ENCODE assay signal across 1 cellular context in the genomic region with DNA sequence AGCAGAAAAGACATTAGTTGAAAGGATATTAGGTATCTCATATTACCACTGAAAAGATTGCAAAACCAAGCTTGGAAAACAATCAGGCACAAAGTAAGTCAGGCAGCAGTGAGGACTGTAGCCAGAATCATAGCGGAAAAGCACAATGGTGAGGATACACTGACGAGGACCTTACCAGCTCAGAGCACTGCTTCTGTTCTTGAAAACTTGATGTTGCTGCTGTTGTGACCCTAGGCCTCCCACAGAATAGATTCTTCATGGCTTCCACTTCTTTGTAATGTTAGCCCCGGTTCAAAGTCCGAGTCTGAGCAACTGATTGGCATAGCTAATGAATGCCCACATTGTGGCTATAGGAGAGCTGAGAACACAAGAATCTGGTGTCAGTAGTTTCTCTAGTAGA.
TF ChIP-seq lines count a peak whose summit lies in the region.

No MANE protein-coding gene starts in this region.

TF ChIP-seq in HepG2, 621 proteins besides CTCF, POLR2A, EP300 and RAD21 (continues in another document):
- TF ChIP-seq RARA (CRISPR knock-in tag; IDR thresholded peaks at IDR 0.05) (peak; percentile 43), SIX1 (CRISPR knock-in tag; IDR thresholded peaks at IDR 0.05; ENCODE audit: borderline replicate concordance) (peak; percentile 66; the same call in 1 of the 2 replicates), POLR2G (IDR thresholded peaks at IDR 0.05; ENCODE audit: low read depth, low read length) (peak; percentile 55), HNF4A (CRISPR knock-in tag; IDR thresholded peaks at IDR 0.05) (peak; percentile 91), NFKB2 (CRISPR knock-in tag; IDR thresholded peaks at IDR 0.05; ENCODE audit: borderline replicate concordance) (no peak), ZNF510 (CRISPR knock-in tag; IDR thresholded peaks at IDR 0.05; ENCODE audit: low read depth) (no peak), ZNF331 (CRISPR knock-in tag; IDR thresholded peaks at IDR 0.05) (0 out of 2 replicates have a peak, but pooled peaks have one; percentile 20), ZNF263 (CRISPR knock-in tag; IDR thresholded peaks at IDR 0.05) (0 out of 2 replicates have a peak, but pooled peaks have one; percentile 25), SOX6 (IDR thresholded peaks at IDR 0.05) (no peak), SOX6 (CRISPR knock-in tag; IDR thresholded peaks at IDR 0.05) (peak; percentile 72), ZBTB34 (CRISPR knock-in tag; IDR thresholded peaks at IDR 0.05) (0 out of 2 replicates have a peak, but pooled peaks have one; percentile 29), EHMT2 (IDR thresholded peaks at IDR 0.05; ENCODE audit: borderline replicate concordance, low read depth, low read length) (peak; percentile 80; the same call in 1 of the 2 replicates), HES4 (CRISPR knock-in tag; IDR thresholded peaks at IDR 0.05; ENCODE audit: borderline replicate concordance) (no peak), MIXL1 (CRISPR knock-in tag; IDR thresholded peaks at IDR 0.05) (peak; percentile 40; the same call in 1 of the 2 replicates), NKX3-1 (CRISPR knock-in tag; IDR thresholded peaks at IDR 0.05) (no peak), SP1 (IDR thresholded peaks at IDR 0.05) (no peak), SP1 (CRISPR knock-in tag; IDR thresholded peaks at IDR 0.05) (no peak), SAP130 (CRISPR knock-in tag; IDR thresholded peaks at IDR 0.05; ENCODE audit: low read depth) (peak; percentile 47), SMAD9 (CRISPR knock-in tag; IDR thresholded peaks at IDR 0.05) (no peak), CEBPB (IDR thresholded peaks at IDR 0.05; ENCODE audit: borderline replicate concordance, low read depth, low read length) (peak; percentile 38; the same call in 1 of the 2 replicates), ZNF644 (CRISPR knock-in tag; IDR thresholded peaks at IDR 0.05; ENCODE audit: low read depth) (peak; percentile 90), CBX2 (IDR thresholded peaks at IDR 0.05; ENCODE audit: low read depth, low read length) (no peak), CBX2 (CRISPR knock-in tag; IDR thresholded peaks at IDR 0.05; ENCODE audit: low read depth) (no peak), ZNF780A (CRISPR knock-in tag; IDR thresholded peaks at IDR 0.05) (no peak), ZMYM4 (CRISPR knock-in tag; IDR thresholded peaks at IDR 0.05) (peak; percentile 62), RELA (CRISPR knock-in tag; IDR thresholded peaks at IDR 0.05) (no peak), CEBPZ (IDR thresholded peaks at IDR 0.05; ENCODE audit: low read length) (no peak), TEAD3 (CRISPR knock-in tag; optimal IDR thresholded peaks at IDR 0.05; ENCODE audit: borderline replicate concordance) (peak; percentile 47), KDM6A (CRISPR knock-in tag; IDR thresholded peaks at IDR 0.05; ENCODE audit: low read depth) (peak; percentile 50; the same call in 1 of the 2 replicates), THAP11 (CRISPR knock-in tag; IDR thresholded peaks at IDR 0.05) (peak; percentile 32; the same call in 1 of the 2 replicates), FOXK1 (CRISPR knock-in tag; IDR thresholded peaks at IDR 0.05; ENCODE audit: borderline replicate concordance, low read depth) (0 out of 2 replicates have a peak, but pooled peaks have one; percentile 11), ZNF446 (CRISPR knock-in tag; IDR thresholded peaks at IDR 0.05) (no peak), CREB1 (IDR thresholded peaks at IDR 0.05) (no peak), CREB1 (CRISPR knock-in tag; IDR thresholded peaks at IDR 0.05) (peak; percentile 75), ETV5 (CRISPR knock-in tag; IDR thresholded peaks at IDR 0.05; ENCODE audit: borderline replicate concordance) (no peak; the same call in 1 of the 2 replicates), ELF3 (CRISPR knock-in tag; IDR thresholded peaks at IDR 0.05) (peak; percentile 43; the same call in 1 of the 2 replicates), ZNF292 (CRISPR knock-in tag; IDR thresholded peaks at IDR 0.05; ENCODE audit: borderline replicate concordance, low read depth) (peak; percentile 31; the same call in 1 of the 2 replicates), HDAC2 (CRISPR knock-in tag; IDR thresholded peaks at IDR 0.05) (peak; percentile 62; the same call in 1 of the 2 replicates), KLF11 (CRISPR knock-in tag; IDR thresholded peaks at IDR 0.05) (0 out of 2 replicates have a peak, but pooled peaks have one; percentile 46), ZNF17 (CRISPR knock-in tag; IDR thresholded peaks at IDR 0.05) (no peak), JUND (CRISPR knock-in tag; IDR thresholded peaks at IDR 0.05) (no peak), KAT8 (CRISPR knock-in tag; IDR thresholded peaks at IDR 0.05) (peak; percentile 55; the same call in 1 of the 2 replicates), ZNF776 (CRISPR knock-in tag; IDR thresholded peaks at IDR 0.05) (no peak), HNF4G (IDR thresholded peaks at IDR 0.05; ENCODE audit: borderline replicate concordance, low read depth, low read length) (peak; percentile 73), HNF4G (CRISPR knock-in tag; IDR thresholded peaks at IDR 0.05; ENCODE audit: borderline replicate concordance, low read depth) (no peak), SIX4 (CRISPR knock-in tag; IDR thresholded peaks at IDR 0.05) (peak; percentile 61), BCL6 (CRISPR knock-in tag; IDR thresholded peaks at IDR 0.05) (peak; percentile 47)
- TF ChIP-seq, protein P1, sequence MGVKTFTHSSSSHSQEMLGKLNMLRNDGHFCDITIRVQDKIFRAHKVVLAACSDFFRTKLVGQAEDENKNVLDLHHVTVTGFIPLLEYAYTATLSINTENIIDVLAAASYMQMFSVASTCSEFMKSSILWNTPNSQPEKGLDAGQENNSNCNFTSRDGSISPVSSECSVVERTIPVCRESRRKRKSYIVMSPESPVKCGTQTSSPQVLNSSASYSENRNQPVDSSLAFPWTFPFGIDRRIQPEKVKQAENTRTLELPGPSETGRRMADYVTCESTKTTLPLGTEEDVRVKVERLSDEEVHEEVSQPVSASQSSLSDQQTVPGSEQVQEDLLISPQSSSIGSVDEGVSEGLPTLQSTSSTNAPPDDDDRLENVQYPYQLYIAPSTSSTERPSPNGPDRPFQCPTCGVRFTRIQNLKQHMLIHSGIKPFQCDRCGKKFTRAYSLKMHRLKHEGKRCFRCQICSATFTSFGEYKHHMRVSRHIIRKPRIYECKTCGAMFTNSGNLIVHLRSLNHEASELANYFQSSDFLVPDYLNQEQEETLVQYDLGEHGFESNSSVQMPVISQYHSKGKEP (CRISPR knock-in tag; IDR thresholded peaks at IDR 0.05): no peak
- TF ChIP-seq, protein P2, sequence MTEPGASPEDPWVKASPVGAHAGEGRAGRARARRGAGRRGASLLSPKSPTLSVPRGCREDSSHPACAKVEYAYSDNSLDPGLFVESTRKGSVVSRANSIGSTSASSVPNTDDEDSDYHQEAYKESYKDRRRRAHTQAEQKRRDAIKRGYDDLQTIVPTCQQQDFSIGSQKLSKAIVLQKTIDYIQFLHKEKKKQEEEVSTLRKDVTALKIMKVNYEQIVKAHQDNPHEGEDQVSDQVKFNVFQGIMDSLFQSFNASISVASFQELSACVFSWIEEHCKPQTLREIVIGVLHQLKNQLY (CRISPR knock-in tag; IDR thresholded peaks at IDR 0.05): 0 out of 2 replicates have a peak, but pooled peaks have one; percentile 14
- TF ChIP-seq, protein P3, sequence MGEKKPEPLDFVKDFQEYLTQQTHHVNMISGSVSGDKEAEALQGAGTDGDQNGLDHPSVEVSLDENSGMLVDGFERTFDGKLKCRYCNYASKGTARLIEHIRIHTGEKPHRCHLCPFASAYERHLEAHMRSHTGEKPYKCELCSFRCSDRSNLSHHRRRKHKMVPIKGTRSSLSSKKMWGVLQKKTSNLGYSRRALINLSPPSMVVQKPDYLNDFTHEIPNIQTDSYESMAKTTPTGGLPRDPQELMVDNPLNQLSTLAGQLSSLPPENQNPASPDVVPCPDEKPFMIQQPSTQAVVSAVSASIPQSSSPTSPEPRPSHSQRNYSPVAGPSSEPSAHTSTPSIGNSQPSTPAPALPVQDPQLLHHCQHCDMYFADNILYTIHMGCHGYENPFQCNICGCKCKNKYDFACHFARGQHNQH (CRISPR knock-in tag; IDR thresholded peaks at IDR 0.05): 0 out of 2 replicates have a peak, but pooled peaks have one; percentile 59
- TF ChIP-seq, protein P4, sequence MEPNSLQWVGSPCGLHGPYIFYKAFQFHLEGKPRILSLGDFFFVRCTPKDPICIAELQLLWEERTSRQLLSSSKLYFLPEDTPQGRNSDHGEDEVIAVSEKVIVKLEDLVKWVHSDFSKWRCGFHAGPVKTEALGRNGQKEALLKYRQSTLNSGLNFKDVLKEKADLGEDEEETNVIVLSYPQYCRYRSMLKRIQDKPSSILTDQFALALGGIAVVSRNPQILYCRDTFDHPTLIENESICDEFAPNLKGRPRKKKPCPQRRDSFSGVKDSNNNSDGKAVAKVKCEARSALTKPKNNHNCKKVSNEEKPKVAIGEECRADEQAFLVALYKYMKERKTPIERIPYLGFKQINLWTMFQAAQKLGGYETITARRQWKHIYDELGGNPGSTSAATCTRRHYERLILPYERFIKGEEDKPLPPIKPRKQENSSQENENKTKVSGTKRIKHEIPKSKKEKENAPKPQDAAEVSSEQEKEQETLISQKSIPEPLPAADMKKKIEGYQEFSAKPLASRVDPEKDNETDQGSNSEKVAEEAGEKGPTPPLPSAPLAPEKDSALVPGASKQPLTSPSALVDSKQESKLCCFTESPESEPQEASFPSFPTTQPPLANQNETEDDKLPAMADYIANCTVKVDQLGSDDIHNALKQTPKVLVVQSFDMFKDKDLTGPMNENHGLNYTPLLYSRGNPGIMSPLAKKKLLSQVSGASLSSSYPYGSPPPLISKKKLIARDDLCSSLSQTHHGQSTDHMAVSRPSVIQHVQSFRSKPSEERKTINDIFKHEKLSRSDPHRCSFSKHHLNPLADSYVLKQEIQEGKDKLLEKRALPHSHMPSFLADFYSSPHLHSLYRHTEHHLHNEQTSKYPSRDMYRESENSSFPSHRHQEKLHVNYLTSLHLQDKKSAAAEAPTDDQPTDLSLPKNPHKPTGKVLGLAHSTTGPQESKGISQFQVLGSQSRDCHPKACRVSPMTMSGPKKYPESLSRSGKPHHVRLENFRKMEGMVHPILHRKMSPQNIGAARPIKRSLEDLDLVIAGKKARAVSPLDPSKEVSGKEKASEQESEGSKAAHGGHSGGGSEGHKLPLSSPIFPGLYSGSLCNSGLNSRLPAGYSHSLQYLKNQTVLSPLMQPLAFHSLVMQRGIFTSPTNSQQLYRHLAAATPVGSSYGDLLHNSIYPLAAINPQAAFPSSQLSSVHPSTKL (CRISPR knock-in tag; IDR thresholded peaks at IDR 0.05): peak; percentile 92
- TF ChIP-seq, protein P5, sequence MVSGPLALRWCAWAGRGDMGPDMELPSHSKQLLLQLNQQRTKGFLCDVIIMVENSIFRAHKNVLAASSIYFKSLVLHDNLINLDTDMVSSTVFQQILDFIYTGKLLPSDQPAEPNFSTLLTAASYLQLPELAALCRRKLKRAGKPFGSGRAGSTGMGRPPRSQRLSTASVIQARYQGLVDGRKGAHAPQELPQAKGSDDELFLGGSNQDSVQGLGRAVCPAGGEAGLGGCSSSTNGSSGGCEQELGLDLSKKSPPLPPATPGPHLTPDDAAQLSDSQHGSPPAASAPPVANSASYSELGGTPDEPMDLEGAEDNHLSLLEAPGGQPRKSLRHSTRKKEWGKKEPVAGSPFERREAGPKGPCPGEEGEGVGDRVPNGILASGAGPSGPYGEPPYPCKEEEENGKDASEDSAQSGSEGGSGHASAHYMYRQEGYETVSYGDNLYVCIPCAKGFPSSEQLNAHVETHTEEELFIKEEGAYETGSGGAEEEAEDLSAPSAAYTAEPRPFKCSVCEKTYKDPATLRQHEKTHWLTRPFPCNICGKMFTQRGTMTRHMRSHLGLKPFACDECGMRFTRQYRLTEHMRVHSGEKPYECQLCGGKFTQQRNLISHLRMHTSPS (CRISPR knock-in tag; IDR thresholded peaks at IDR 0.05; ENCODE audit: low read depth): peak; percentile 27; the same call in 1 of the 2 replicates
- TF ChIP-seq, protein P6, sequence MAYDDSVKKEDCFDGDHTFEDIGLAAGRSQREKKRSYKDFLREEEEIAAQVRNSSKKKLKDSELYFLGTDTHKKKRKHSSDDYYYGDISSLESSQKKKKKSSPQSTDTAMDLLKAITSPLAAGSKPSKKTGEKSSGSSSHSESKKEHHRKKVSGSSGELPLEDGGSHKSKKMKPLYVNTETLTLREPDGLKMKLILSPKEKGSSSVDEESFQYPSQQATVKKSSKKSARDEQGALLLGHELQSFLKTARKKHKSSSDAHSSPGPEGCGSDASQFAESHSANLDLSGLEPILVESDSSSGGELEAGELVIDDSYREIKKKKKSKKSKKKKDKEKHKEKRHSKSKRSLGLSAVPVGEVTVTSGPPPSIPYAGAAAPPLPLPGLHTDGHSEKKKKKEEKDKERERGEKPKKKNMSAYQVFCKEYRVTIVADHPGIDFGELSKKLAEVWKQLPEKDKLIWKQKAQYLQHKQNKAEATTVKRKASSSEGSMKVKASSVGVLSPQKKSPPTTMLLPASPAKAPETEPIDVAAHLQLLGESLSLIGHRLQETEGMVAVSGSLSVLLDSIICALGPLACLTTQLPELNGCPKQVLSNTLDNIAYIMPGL (CRISPR knock-in tag; IDR thresholded peaks at IDR 0.05; ENCODE audit: borderline replicate concordance in 1 of 2, low read depth in 1 of 2): 0 out of 4 replicates have a peak, but pooled peaks of 1 of the 2 experiments have one; percentile 31
